ENCODE assay signal across 8 cellular contexts in the genomic region with DNA sequence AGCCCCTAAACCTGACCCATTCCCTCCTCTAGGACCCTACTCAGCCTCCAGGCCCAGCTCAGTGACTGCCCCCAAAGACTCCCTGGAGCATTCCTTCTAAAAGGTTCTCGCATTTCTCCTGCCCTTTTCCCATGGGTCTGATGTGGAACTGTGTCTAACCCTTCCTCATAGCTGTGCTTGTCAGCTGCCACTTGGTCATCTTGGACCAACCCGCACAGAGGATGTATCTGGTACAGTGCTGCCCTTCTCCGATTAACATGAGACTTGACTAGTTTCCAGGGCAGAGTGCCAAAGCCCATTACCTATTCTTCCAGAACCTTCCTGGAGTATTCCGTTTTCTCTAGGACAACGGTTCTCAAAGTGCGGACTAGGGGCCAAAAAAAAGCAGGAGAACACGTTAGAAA. TPM values are rescaled to one million over a fixed set of nuclear protein-coding genes. Genes with fewer than 3 reads are reported as not detected.
DNase-seq lines count a peak whose midpoint lies in the region; ATAC-seq and TF ChIP-seq lines count a peak whose summit lies in the region.

No MANE protein-coding gene starts in this region.

- H3K4me1 Mint-ChIP-seq in stimulated activated memory B cell treated with anti-CD40 and anti-IgM and Interleukin-4, amounts not matched to agents 10 μg/mL and 1 μg/mL and 100 μg/mL, for 72 hours, result peaks cover 31% of the 10 kb centered on the region

- H3K27ac ChIP-seq in C4-2B (peak overlapping the region; percentile 90), adrenal gland (peak overlapping the region; percentile 83 to 98 (median 96)), iPS-20b (ENCODE audit: low read length) (peak overlapping the region; percentile 9)

- DNase-seq in adrenal gland (peak in 5 of 7 donors; percentile 59 to 73 (median 64)), islet precursor cell (no peak), SK-N-DZ (ENCODE audit: low spot score) (no peak)

- intact Hi-C loops in adrenal gland (cut with DNase I), result no loop called here

- peak overlapping the region; percentile 89; the same call in 1 of the 2 replicates for H3K9ac ChIP-seq in iPS-20b (ENCODE audit: low read depth, low read length)

- TF ChIP-seq POLR2A in adrenal gland (IDR thresholded peaks at IDR 0.05), result no peak

- peaks cover 16 to 27% of the 10 kb centered on the region in 2 donors for H3K4me1 ChIP-seq in adrenal gland (replicated peaks in 1 of 2)
- H3K4me1 ChIP-seq in iPS-20b (ENCODE audit: insufficient read depth, low read length), result peaks cover 17% of the 10 kb centered on the region; the same call in 1 of the 2 replicates

- H3K27me3 ChIP-seq in adrenal gland (no peaks in the 10 kb centered on the region), iPS-20b (ENCODE audit: insufficient read depth, low read length) (no peaks in the 10 kb centered on the region)

- no peaks in the 10 kb centered on the region for H3K36me3 Mint-ChIP-seq in stimulated activated memory B cell treated with anti-CD40 and anti-IgM and Interleukin-4, amounts not matched to agents 10 μg/mL and 1 μg/mL and 100 μg/mL, for 72 hours

- H3K27ac Mint-ChIP-seq in stimulated activated memory B cell treated with anti-CD40 and anti-IgM and Interleukin-4, amounts not matched to agents 10 μg/mL and 1 μg/mL and 100 μg/mL, for 72 hours, result peak overlapping the region; percentile 98

- WGBS in adrenal gland, 4 donors, result 52 to 66% (median 55%) methylated on average over 7 of the region's 7 CpGs

- H3K9me3 ChIP-seq in adrenal gland (replicated peaks in 1 of 3) (no peaks in the 10 kb centered on the region), iPS-20b (ENCODE audit: insufficient read depth, low read depth, low read length) (no peaks in the 10 kb centered on the region)

- no peak for TF ChIP-seq CTCF in C4-2B (conservative IDR thresholded peaks at IDR 0.05)
- TF ChIP-seq CTCF in adrenal gland (IDR thresholded peaks at IDR 0.05), result no peak

- no peaks in the 10 kb centered on the region for H3K9me3 Mint-ChIP-seq in stimulated activated memory B cell treated with anti-CD40 and anti-IgM and Interleukin-4, amounts not matched to agents 10 μg/mL and 1 μg/mL and 100 μg/mL, for 72 hours

- H3K36me3 ChIP-seq in adrenal gland (replicated peaks in 1 of 2) (no peaks in the 10 kb centered on the region), iPS-20b (ENCODE audit: insufficient read depth, low read depth, low read length) (no peaks in the 10 kb centered on the region)

- peak overlapping the region in 2 of 4 donors; percentile 57 to 76 for H3K4me3 ChIP-seq in adrenal gland
- H3K4me3 ChIP-seq in iPS-20b (ENCODE audit: low read length), result peak overlapping the region; percentile 79

- H3K4me3 Mint-ChIP-seq in stimulated activated memory B cell treated with anti-CD40 and anti-IgM and Interleukin-4, amounts not matched to agents 10 μg/mL and 1 μg/mL and 100 μg/mL, for 72 hours, result peak overlapping the region; percentile 91

- ATAC-seq in HG03280 (IDR thresholded peaks at IDR 0.05; ENCODE audit: unreplicated experiment), result peak; percentile 2
- peak; percentile 2 for ATAC-seq in stimulated activated memory B cell treated with anti-CD40 and anti-IgM and Interleukin-4, amounts not matched to agents 10 μg/mL and 1 μg/mL and 100 μg/mL, for 72 hours
- no peak for ATAC-seq in activated CD4-positive, CD25-positive, alpha-beta regulatory T cell treated with anti-CD3 and anti-CD28 coated beads, Interleukin-2, amount 50 U/mL, for 24 hours

- H3K27me3 Mint-ChIP-seq in stimulated activated memory B cell treated with anti-CD40 and anti-IgM and Interleukin-4, amounts not matched to agents 10 μg/mL and 1 μg/mL and 100 μg/mL, for 72 hours, result no peaks in the 10 kb centered on the region

RNA-seq across cellular contexts. Expression of a gene that starts 0.5 kb away (rescaled TPM):
- total RNA-seq in adrenal gland, result 100 to 1,000 TPM in 1 of 8 donors, 10 to 100 TPM in 7; 47.3 to 117 (median 53.7) TPM
- 10 to 100 TPM; 55.3 to 85.8 (median 58.8) TPM for polyA plus RNA-seq in adrenal gland
- polyA plus RNA-seq in SK-N-DZ (2014; cell fraction: cytosol; rRNA removed), result 46.9 and 67.5 TPM in 2 replicates
- 24.3 and 46.2 TPM in 2 replicates for polyA plus RNA-seq in SK-N-DZ (2014; cell fraction: nucleus; rRNA removed)

RNA-seq across cellular contexts. Expression of a gene that starts 50.7 kb away (rescaled TPM):
- total RNA-seq in adrenal gland, result 10 to 100 TPM; 23.5 to 96.5 (median 29.0) TPM
- polyA plus RNA-seq in adrenal gland, result 10 to 100 TPM in 1 of 3 donors, 1 to 10 TPM in 2; 5.5 to 47.1 (median 5.8) TPM
- polyA plus RNA-seq in SK-N-DZ (2014; cell fraction: cytosol; rRNA removed), result 15.2 and 17.7 TPM in 2 replicates
- 5.2 and 7.5 TPM in 2 replicates for polyA plus RNA-seq in SK-N-DZ (2014; cell fraction: nucleus; rRNA removed)

Comparison
In these comparisons a context has a peak if more than half of its experiments do, and no peak if none do; other contexts are left out.
1. H3K27ac ChIP-seq: peak in every context shown above with its lines; median percentile 96 in adrenal gland; 90 in C4-2B; 9 in iPS-20b.
2. ATAC-seq: peak in HG03280 (single experiment) and stimulated activated memory B cell treated with anti-CD40 and anti-IgM and Interleukin-4, amounts not matched to agents 10 μg/mL and 1 μg/mL and 100 μg/mL, for 72 hours (single experiment); none in activated CD4-positive, CD25-positive, alpha-beta regulatory T cell treated with anti-CD3 and anti-CD28 coated beads, Interleukin-2, amount 50 U/mL, for 24 hours (0 of 2).
3. DNase-seq: peak in adrenal gland (5 of 7); none in islet precursor cell (single experiment) and SK-N-DZ (single experiment).